Comparison of ENCODE assay signal across 1 cellular context in the genomic region with DNA sequence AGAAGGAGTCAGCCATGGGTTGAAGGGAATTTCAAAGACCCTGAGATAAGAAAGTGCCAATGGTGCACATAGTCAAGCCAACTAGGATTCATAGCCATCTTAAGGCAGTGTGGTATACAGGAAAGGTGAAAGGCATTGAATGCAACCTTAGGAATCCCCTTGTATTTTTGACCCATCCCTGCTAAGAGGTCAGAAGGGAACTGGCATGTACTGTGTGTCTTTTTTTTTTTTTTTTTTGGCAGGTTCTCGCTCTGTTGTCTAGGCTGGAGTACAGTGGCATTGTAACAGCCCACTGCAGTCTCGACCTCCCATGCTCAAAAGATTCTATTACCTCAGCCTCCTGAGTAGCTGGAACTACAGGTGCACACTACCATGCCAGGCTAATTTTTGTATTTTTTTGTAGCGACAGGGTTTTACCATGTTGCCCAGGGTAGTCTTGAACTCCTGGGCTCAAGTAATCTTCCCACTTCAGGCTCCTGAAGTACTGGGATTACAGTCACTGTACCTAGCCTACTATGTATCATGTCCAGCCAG.
TF ChIP-seq lines count a peak whose summit lies in the region.

No MANE protein-coding gene starts in this region.

TF ChIP-seq in K562, 482 proteins besides CTCF, POLR2A, EP300 and RAD21 (continued from another document and continues in another):
- no peak for TF ChIP-seq PREB (CRISPR knock-in tag; IDR thresholded peaks at IDR 0.05)
- TF ChIP-seq CREBBP (IDR thresholded peaks at IDR 0.05; ENCODE audit: low read depth, low read length): no peak
- no peak for TF ChIP-seq DIDO1 (tag; IDR thresholded peaks at IDR 0.05; ENCODE audit: low read depth)
- TF ChIP-seq SREBF2 (CRISPR knock-in tag; IDR thresholded peaks at IDR 0.05): no peak
- TF ChIP-seq, protein P1, sequence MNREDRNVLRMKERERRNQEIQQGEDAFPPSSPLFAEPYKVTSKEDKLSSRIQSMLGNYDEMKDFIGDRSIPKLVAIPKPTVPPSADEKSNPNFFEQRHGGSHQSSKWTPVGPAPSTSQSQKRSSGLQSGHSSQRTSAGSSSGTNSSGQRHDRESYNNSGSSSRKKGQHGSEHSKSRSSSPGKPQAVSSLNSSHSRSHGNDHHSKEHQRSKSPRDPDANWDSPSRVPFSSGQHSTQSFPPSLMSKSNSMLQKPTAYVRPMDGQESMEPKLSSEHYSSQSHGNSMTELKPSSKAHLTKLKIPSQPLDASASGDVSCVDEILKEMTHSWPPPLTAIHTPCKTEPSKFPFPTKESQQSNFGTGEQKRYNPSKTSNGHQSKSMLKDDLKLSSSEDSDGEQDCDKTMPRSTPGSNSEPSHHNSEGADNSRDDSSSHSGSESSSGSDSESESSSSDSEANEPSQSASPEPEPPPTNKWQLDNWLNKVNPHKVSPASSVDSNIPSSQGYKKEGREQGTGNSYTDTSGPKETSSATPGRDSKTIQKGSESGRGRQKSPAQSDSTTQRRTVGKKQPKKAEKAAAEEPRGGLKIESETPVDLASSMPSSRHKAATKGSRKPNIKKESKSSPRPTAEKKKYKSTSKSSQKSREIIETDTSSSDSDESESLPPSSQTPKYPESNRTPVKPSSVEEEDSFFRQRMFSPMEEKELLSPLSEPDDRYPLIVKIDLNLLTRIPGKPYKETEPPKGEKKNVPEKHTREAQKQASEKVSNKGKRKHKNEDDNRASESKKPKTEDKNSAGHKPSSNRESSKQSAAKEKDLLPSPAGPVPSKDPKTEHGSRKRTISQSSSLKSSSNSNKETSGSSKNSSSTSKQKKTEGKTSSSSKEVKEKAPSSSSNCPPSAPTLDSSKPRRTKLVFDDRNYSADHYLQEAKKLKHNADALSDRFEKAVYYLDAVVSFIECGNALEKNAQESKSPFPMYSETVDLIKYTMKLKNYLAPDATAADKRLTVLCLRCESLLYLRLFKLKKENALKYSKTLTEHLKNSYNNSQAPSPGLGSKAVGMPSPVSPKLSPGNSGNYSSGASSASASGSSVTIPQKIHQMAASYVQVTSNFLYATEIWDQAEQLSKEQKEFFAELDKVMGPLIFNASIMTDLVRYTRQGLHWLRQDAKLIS (CRISPR knock-in tag; IDR thresholded peaks at IDR 0.05): no peak
- no peak for TF ChIP-seq MEIS2 (IDR thresholded peaks at IDR 0.05; ENCODE audit: partially characterized antibody)
- no peak for TF ChIP-seq SP1 (CRISPR knock-in tag; IDR thresholded peaks at IDR 0.05)
- TF ChIP-seq CXXC5 (CRISPR knock-in tag; IDR thresholded peaks at IDR 0.05): no peak
- TF ChIP-seq ZBTB11 (CRISPR knock-in tag; IDR thresholded peaks at IDR 0.05): no peak
- no peak for TF ChIP-seq ZNF263 (CRISPR knock-in tag; IDR thresholded peaks at IDR 0.05; ENCODE audit: borderline replicate concordance)
- TF ChIP-seq ZKSCAN1 (IDR thresholded peaks at IDR 0.05; ENCODE audit: low read depth, low read length): 0 out of 2 replicates have a peak, but pooled peaks have one; percentile 54
- TF ChIP-seq, protein P2, sequence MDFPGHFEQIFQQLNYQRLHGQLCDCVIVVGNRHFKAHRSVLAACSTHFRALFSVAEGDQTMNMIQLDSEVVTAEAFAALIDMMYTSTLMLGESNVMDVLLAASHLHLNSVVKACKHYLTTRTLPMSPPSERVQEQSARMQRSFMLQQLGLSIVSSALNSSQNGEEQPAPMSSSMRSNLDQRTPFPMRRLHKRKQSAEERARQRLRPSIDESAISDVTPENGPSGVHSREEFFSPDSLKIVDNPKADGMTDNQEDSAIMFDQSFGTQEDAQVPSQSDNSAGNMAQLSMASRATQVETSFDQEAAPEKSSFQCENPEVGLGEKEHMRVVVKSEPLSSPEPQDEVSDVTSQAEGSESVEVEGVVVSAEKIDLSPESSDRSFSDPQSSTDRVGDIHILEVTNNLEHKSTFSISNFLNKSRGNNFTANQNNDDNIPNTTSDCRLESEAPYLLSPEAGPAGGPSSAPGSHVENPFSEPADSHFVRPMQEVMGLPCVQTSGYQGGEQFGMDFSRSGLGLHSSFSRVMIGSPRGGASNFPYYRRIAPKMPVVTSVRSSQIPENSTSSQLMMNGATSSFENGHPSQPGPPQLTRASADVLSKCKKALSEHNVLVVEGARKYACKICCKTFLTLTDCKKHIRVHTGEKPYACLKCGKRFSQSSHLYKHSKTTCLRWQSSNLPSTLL (IDR thresholded peaks at IDR 0.05): no peak
- TF ChIP-seq ZNF766 (CRISPR knock-in tag; conservative IDR thresholded peaks at IDR 0.05): peak; percentile 38; the same call in 1 of the 2 replicates
- peak; percentile 15; the same call in 1 of the 2 replicates for TF ChIP-seq PHF8 (IDR thresholded peaks at IDR 0.05; ENCODE audit: borderline replicate concordance, low read length)
- no peak for TF ChIP-seq ZNF3 (CRISPR knock-in tag; IDR thresholded peaks at IDR 0.05)
- TF ChIP-seq E2F6 (IDR thresholded peaks at IDR 0.05; ENCODE audit: borderline replicate concordance in 1 of 2, extremely low read depth in 1 of 2, insufficient read depth in 1 of 2, insufficient read length in 1 of 2, low read depth in 1 of 2, low read length in 1 of 2, poor library complexity in 1 of 2, severe bottlenecking in 1 of 2): no peak
- no peak for TF ChIP-seq PURB (CRISPR knock-in tag; IDR thresholded peaks at IDR 0.05; ENCODE audit: low read depth)
- no peak for TF ChIP-seq ZNF785 (CRISPR knock-in tag; IDR thresholded peaks at IDR 0.05)
- TF ChIP-seq MGA (IDR thresholded peaks at IDR 0.05): no peak
